Comparison of ENCODE assay signal across 1 cellular context in the genomic region with DNA sequence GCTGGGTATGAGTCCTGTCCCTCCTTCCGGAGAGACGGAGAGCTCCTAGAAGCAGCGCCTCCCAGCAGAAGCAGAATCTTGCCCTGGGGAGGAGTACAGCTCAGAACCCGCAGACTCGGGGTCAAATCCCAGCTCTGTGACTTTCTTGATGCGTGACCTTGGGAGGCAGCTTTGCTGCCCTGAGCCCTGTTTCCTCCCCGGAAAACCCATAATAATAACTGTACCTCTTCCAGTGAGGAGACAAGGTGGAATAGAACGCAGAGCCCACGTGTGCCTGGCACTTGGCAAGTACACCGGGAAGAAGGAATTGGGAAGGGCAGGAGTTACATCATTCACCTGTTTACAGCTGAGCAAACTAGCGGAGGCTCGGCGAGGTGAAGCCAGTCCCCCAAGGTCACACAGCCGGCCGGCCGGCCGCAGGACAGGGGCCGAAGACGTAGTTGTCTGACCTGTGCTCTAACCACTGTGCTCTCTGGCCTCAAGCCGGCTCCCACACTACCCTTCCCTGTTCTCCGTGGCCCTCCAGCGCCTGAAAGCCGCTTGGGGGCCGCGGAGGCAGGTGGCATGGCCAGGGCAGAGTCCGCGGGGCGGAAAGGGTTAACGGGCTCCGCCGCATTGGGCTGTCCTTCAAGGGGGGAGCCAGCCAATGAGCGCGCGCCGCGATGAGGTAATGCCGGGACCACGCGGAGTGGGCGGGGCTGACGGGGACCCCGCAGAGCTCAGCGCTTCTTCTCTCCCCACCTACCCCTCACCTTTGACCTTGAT.
A peak's percentile ranks its signal among the peaks of the same experiment; 100 is the strongest.
TF ChIP-seq lines count a peak whose summit lies in the region.

No MANE protein-coding gene starts in this region.

TF ChIP-seq in K562, 482 proteins besides CTCF, POLR2A, EP300 and RAD21 (continued from another document and continues in another):
- TF ChIP-seq, protein P1, sequence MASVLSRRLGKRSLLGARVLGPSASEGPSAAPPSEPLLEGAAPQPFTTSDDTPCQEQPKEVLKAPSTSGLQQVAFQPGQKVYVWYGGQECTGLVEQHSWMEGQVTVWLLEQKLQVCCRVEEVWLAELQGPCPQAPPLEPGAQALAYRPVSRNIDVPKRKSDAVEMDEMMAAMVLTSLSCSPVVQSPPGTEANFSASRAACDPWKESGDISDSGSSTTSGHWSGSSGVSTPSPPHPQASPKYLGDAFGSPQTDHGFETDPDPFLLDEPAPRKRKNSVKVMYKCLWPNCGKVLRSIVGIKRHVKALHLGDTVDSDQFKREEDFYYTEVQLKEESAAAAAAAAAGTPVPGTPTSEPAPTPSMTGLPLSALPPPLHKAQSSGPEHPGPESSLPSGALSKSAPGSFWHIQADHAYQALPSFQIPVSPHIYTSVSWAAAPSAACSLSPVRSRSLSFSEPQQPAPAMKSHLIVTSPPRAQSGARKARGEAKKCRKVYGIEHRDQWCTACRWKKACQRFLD (CRISPR knock-in tag; IDR thresholded peaks at IDR 0.05), result no peak
- TF ChIP-seq ZKSCAN3 (CRISPR knock-in tag; IDR thresholded peaks at IDR 0.05), result no peak
- no peak for TF ChIP-seq PURB (CRISPR knock-in tag; IDR thresholded peaks at IDR 0.05; ENCODE audit: low read depth)
- no peak for TF ChIP-seq KDM5B (IDR thresholded peaks at IDR 0.05; ENCODE audit: insufficient replicate concordance, low read depth, low read length)
- TF ChIP-seq EGR1 (conservative IDR thresholded peaks at IDR 0.05), result peak; percentile 52
- no peak for TF ChIP-seq POLR3G (IDR thresholded peaks at IDR 0.05; ENCODE audit: extremely low read depth, insufficient read length, insufficient replicate concordance)
- TF ChIP-seq, protein P2, sequence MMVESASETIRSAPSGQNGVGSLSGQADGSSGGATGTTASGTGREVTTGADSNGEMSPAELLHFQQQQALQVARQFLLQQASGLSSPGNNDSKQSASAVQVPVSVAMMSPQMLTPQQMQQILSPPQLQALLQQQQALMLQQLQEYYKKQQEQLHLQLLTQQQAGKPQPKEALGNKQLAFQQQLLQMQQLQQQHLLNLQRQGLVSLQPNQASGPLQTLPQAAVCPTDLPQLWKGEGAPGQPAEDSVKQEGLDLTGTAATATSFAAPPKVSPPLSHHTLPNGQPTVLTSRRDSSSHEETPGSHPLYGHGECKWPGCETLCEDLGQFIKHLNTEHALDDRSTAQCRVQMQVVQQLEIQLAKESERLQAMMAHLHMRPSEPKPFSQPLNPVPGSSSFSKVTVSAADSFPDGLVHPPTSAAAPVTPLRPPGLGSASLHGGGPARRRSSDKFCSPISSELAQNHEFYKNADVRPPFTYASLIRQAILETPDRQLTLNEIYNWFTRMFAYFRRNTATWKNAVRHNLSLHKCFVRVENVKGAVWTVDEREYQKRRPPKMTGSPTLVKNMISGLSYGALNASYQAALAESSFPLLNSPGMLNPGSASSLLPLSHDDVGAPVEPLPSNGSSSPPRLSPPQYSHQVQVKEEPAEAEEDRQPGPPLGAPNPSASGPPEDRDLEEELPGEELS (CRISPR knock-in tag; IDR thresholded peaks at IDR 0.05; ENCODE audit: borderline replicate concordance), result 0 out of 2 replicates have a peak, but pooled peaks have one; percentile 12
- TF ChIP-seq, protein P3, sequence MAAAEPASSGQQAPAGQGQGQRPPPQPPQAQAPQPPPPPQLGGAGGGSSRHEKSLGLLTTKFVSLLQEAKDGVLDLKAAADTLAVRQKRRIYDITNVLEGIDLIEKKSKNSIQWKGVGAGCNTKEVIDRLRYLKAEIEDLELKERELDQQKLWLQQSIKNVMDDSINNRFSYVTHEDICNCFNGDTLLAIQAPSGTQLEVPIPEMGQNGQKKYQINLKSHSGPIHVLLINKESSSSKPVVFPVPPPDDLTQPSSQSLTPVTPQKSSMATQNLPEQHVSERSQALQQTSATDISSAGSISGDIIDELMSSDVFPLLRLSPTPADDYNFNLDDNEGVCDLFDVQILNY (CRISPR knock-in tag; IDR thresholded peaks at IDR 0.05), result no peak
- TF ChIP-seq KAT2B (IDR thresholded peaks at IDR 0.05; ENCODE audit: low read depth, low read length), result no peak
- peak; percentile 58; the same call in 1 of the 2 replicates for TF ChIP-seq CREB1 (IDR thresholded peaks at IDR 0.05)
- 0 out of 2 replicates have a peak, but pooled peaks have one; percentile 30 for TF ChIP-seq CREB1 (CRISPR knock-in tag; IDR thresholded peaks at IDR 0.05)
- peak; percentile 42; the same call in 1 of the 2 replicates for TF ChIP-seq ELF2 (CRISPR knock-in tag; IDR thresholded peaks at IDR 0.05)
- no peak for TF ChIP-seq MCM7 (IDR thresholded peaks at IDR 0.05)
- TF ChIP-seq ZNF408 (CRISPR knock-in tag; IDR thresholded peaks at IDR 0.05; ENCODE audit: low read depth), result no peak
- peak; percentile 66 for TF ChIP-seq ZFP36 (IDR thresholded peaks at IDR 0.05; ENCODE audit: low read depth, low read length, partially characterized antibody)
- TF ChIP-seq FOXJ3 (CRISPR knock-in tag; IDR thresholded peaks at IDR 0.05), result no peak
- TF ChIP-seq, protein P4, sequence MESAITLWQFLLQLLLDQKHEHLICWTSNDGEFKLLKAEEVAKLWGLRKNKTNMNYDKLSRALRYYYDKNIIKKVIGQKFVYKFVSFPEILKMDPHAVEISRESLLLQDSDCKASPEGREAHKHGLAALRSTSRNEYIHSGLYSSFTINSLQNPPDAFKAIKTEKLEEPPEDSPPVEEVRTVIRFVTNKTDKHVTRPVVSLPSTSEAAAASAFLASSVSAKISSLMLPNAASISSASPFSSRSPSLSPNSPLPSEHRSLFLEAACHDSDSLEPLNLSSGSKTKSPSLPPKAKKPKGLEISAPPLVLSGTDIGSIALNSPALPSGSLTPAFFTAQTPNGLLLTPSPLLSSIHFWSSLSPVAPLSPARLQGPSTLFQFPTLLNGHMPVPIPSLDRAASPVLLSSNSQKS (CRISPR knock-in tag; IDR thresholded peaks at IDR 0.05), result no peak
- TF ChIP-seq CREM (IDR thresholded peaks at IDR 0.05; ENCODE audit: low read depth), result peak; percentile 60
- TF ChIP-seq, protein P5, sequence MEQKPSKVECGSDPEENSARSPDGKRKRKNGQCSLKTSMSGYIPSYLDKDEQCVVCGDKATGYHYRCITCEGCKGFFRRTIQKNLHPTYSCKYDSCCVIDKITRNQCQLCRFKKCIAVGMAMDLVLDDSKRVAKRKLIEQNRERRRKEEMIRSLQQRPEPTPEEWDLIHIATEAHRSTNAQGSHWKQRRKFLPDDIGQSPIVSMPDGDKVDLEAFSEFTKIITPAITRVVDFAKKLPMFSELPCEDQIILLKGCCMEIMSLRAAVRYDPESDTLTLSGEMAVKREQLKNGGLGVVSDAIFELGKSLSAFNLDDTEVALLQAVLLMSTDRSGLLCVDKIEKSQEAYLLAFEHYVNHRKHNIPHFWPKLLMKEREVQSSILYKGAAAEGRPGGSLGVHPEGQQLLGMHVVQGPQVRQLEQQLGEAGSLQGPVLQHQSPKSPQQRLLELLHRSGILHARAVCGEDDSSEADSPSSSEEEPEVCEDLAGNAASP (IDR thresholded peaks at IDR 0.05), result no peak
- no peak for TF ChIP-seq ZNF134 (CRISPR knock-in tag; conservative IDR thresholded peaks at IDR 0.05)
- TF ChIP-seq ZNF324 (CRISPR knock-in tag; IDR thresholded peaks at IDR 0.05), result no peak
- TF ChIP-seq, protein P6, sequence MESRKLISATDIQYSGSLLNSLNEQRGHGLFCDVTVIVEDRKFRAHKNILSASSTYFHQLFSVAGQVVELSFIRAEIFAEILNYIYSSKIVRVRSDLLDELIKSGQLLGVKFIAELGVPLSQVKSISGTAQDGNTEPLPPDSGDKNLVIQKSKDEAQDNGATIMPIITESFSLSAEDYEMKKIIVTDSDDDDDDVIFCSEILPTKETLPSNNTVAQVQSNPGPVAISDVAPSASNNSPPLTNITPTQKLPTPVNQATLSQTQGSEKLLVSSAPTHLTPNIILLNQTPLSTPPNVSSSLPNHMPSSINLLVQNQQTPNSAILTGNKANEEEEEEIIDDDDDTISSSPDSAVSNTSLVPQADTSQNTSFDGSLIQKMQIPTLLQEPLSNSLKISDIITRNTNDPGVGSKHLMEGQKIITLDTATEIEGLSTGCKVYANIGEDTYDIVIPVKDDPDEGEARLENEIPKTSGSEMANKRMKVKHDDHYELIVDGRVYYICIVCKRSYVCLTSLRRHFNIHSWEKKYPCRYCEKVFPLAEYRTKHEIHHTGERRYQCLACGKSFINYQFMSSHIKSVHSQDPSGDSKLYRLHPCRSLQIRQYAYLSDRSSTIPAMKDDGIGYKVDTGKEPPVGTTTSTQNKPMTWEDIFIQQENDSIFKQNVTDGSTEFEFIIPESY (CRISPR knock-in tag; IDR thresholded peaks at IDR 0.05), result peak; percentile 10; the same call in 1 of the 2 replicates
- TF ChIP-seq ESRRA (IDR thresholded peaks at IDR 0.05; ENCODE audit: borderline replicate concordance, low read depth), result peak; percentile 96
- TF ChIP-seq PCBP2 (IDR thresholded peaks at IDR 0.05; ENCODE audit: low read depth, low read length, poor library complexity, severe bottlenecking), result no peak
- peak; percentile 69 for TF ChIP-seq CHD4 (IDR thresholded peaks at IDR 0.05; ENCODE audit: insufficient read depth, insufficient replicate concordance, low read depth, low read length, poor library complexity, severe bottlenecking)
- TF ChIP-seq, protein P7, sequence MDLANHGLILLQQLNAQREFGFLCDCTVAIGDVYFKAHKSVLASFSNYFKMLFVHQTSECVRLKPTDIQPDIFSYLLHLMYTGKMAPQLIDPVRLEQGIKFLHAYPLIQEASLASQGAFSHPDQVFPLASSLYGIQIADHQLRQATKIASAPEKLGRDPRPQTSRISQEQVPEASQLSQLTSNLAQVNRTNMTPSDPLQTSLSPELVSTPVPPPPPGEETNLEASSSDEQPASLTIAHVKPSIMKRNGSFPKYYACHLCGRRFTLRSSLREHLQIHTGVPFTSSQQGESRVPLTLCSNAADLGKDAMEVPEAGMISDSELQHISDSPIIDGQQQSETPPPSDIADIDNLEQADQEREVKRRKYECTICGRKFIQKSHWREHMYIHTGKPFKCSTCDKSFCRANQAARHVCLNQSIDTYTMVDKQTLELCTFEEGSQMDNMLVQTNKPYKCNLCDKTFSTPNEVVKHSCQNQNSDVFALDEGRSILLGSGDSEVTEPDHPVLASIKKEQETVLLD (IDR thresholded peaks at IDR 0.05), result peak; percentile 56; the same call in 1 of the 2 replicates
- TF ChIP-seq ZFPM2 (CRISPR knock-in tag; IDR thresholded peaks at IDR 0.05), result no peak
- TF ChIP-seq ASH1L (IDR thresholded peaks at IDR 0.05; ENCODE audit: borderline replicate concordance, low read depth, partially characterized antibody), result no peak
- TF ChIP-seq MTA3 (IDR thresholded peaks at IDR 0.05; ENCODE audit: borderline replicate concordance), result peak; percentile 74
- no peak for TF ChIP-seq ZNF79 (CRISPR knock-in tag; IDR thresholded peaks at IDR 0.05; ENCODE audit: low read depth)
- TF ChIP-seq FOXM1 (IDR thresholded peaks at IDR 0.05; ENCODE audit: low read depth), result peak; percentile 38; the same call in 1 of the 2 replicates
- TF ChIP-seq FOXM1 (CRISPR knock-in tag; IDR thresholded peaks at IDR 0.05; ENCODE audit: low read depth), result no peak
- TF ChIP-seq SNIP1 (IDR thresholded peaks at IDR 0.05; ENCODE audit: low read depth), result no peak
- TF ChIP-seq ZNF780A (CRISPR knock-in tag; IDR thresholded peaks at IDR 0.05), result no peak
- no peak for TF ChIP-seq PRPF4 (IDR thresholded peaks at IDR 0.05; ENCODE audit: insufficient read depth, low read depth, low read length, poor library complexity, severe bottlenecking)
- TF ChIP-seq, protein P8, sequence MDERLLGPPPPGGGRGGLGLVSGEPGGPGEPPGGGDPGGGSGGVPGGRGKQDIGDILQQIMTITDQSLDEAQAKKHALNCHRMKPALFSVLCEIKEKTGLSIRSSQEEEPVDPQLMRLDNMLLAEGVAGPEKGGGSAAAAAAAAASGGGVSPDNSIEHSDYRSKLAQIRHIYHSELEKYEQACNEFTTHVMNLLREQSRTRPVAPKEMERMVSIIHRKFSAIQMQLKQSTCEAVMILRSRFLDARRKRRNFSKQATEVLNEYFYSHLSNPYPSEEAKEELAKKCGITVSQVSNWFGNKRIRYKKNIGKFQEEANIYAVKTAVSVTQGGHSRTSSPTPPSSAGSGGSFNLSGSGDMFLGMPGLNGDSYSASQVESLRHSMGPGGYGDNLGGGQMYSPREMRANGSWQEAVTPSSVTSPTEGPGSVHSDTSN (CRISPR knock-in tag; IDR thresholded peaks at IDR 0.05; ENCODE audit: low read depth), result peak; percentile 66; the same call in 1 of the 2 replicates
- TF ChIP-seq, protein P8 (tag; conservative IDR thresholded peaks at IDR 0.05; ENCODE audit: low read depth), result peak; percentile 82
- TF ChIP-seq, protein P9, sequence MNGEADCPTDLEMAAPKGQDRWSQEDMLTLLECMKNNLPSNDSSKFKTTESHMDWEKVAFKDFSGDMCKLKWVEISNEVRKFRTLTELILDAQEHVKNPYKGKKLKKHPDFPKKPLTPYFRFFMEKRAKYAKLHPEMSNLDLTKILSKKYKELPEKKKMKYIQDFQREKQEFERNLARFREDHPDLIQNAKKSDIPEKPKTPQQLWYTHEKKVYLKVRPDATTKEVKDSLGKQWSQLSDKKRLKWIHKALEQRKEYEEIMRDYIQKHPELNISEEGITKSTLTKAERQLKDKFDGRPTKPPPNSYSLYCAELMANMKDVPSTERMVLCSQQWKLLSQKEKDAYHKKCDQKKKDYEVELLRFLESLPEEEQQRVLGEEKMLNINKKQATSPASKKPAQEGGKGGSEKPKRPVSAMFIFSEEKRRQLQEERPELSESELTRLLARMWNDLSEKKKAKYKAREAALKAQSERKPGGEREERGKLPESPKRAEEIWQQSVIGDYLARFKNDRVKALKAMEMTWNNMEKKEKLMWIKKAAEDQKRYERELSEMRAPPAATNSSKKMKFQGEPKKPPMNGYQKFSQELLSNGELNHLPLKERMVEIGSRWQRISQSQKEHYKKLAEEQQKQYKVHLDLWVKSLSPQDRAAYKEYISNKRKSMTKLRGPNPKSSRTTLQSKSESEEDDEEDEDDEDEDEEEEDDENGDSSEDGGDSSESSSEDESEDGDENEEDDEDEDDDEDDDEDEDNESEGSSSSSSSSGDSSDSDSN (IDR thresholded peaks at IDR 0.05; ENCODE audit: borderline replicate concordance in 1 of 2, low read depth in 2 of 2, low read length in 2 of 2), result no peak
- no peak for TF ChIP-seq OTX1 (CRISPR knock-in tag; IDR thresholded peaks at IDR 0.05)
- TF ChIP-seq, protein P10, sequence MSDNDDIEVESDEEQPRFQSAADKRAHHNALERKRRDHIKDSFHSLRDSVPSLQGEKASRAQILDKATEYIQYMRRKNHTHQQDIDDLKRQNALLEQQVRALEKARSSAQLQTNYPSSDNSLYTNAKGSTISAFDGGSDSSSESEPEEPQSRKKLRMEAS (CRISPR knock-in tag; IDR thresholded peaks at IDR 0.05), result peak; percentile 80
- TF ChIP-seq, protein P11, sequence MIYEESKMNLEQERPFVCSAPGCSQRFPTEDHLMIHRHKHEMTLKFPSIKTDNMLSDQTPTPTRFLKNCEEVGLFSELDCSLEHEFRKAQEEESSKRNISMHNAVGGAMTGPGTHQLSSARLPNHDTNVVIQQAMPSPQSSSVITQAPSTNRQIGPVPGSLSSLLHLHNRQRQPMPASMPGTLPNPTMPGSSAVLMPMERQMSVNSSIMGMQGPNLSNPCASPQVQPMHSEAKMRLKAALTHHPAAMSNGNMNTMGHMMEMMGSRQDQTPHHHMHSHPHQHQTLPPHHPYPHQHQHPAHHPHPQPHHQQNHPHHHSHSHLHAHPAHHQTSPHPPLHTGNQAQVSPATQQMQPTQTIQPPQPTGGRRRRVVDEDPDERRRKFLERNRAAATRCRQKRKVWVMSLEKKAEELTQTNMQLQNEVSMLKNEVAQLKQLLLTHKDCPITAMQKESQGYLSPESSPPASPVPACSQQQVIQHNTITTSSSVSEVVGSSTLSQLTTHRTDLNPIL (CRISPR knock-in tag; IDR thresholded peaks at IDR 0.05), result no peak
- TF ChIP-seq NFYB (IDR thresholded peaks at IDR 0.05; ENCODE audit: extremely low read depth, insufficient read length), result peak; percentile 79
